1 cellular context compared by ENCODE assay signal in the genomic region with DNA sequence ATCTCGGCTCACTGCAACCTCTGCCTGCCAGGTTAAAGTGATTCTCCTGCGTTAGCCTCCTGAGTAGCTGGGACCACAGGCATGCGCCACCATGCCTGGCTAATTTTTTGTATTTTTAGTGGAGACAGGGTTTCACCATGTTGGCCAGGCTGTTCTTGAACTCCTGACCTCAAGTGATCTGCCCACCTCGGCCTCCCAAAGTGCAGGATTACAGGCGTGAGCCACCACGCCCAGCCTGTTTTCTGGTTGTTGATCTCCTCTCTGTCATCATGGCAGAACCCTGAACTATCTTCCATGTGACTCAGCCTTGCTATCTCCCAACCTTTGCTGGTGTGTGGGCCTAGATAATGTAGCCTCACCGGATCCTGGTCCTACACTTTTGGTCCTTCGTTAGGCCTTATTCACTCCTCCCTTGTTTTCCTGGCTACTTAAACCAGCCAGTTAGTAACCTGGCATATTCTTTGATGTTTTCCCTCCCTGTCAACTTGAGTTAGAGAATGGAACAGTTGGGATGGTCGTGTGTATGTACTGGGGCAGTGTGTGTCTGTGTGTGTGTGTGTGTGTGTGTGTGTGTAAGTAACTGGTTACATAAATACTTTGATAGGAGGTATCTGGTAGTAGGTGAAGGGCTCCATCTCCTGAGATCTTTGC.
TF ChIP-seq lines count a peak whose summit lies in the region.
"Not testable (repeated sequence)": the region's sequence is repeated elsewhere in the genome, so short reads cannot be mapped to it uniquely, and the experiment has no call there.

No MANE protein-coding gene starts in this region.

TF ChIP-seq in K562, 482 proteins besides CTCF, POLR2A, EP300 and RAD21 (continues in another document):
- TF ChIP-seq, protein P1, sequence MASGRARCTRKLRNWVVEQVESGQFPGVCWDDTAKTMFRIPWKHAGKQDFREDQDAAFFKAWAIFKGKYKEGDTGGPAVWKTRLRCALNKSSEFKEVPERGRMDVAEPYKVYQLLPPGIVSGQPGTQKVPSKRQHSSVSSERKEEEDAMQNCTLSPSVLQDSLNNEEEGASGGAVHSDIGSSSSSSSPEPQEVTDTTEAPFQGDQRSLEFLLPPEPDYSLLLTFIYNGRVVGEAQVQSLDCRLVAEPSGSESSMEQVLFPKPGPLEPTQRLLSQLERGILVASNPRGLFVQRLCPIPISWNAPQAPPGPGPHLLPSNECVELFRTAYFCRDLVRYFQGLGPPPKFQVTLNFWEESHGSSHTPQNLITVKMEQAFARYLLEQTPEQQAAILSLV (tag; IDR thresholded peaks at IDR 0.05): peak; percentile 8; the same call in 1 of the 2 replicates
- TF ChIP-seq KDM1A (IDR thresholded peaks at IDR 0.05): peak; percentile 94 to 96
- peak; percentile 92 for TF ChIP-seq FOXM1 (IDR thresholded peaks at IDR 0.05; ENCODE audit: low read depth)
- not testable (repeated sequence) for TF ChIP-seq FOXM1 (CRISPR knock-in tag; IDR thresholded peaks at IDR 0.05; ENCODE audit: low read depth); NR2C2 (CRISPR knock-in tag; IDR thresholded peaks at IDR 0.05)
- peak; percentile 45 for TF ChIP-seq ZFP36 (IDR thresholded peaks at IDR 0.05; ENCODE audit: low read depth, low read length, partially characterized antibody)
- TF ChIP-seq NFRKB (IDR thresholded peaks at IDR 0.05; ENCODE audit: low read depth): peak; percentile 93
- TF ChIP-seq PHB2 (IDR thresholded peaks at IDR 0.05; ENCODE audit: low read depth): peak; percentile 89
- peak; percentile 85 for TF ChIP-seq CBX1 (IDR thresholded peaks at IDR 0.05; ENCODE audit: low read depth)
- peak; percentile 91 for TF ChIP-seq ZFX (CRISPR knock-in tag; IDR thresholded peaks at IDR 0.05)
- peak; percentile 87 for TF ChIP-seq KLF13 (tag; IDR thresholded peaks at IDR 0.05; ENCODE audit: borderline replicate concordance, low read depth)
- TF ChIP-seq, protein P2, sequence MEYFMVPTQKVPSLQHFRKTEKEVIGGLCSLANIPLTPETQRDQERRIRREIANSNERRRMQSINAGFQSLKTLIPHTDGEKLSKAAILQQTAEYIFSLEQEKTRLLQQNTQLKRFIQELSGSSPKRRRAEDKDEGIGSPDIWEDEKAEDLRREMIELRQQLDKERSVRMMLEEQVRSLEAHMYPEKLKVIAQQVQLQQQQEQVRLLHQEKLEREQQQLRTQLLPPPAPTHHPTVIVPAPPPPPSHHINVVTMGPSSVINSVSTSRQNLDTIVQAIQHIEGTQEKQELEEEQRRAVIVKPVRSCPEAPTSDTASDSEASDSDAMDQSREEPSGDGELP (CRISPR knock-in tag; IDR thresholded peaks at IDR 0.05; ENCODE audit: borderline replicate concordance): peak; percentile 81
- TF ChIP-seq JUNB (CRISPR knock-in tag; conservative IDR thresholded peaks at IDR 0.05): 0 out of 2 replicates have a peak, but pooled peaks have one; percentile 18
- TF ChIP-seq DDX20 (tag; IDR thresholded peaks at IDR 0.05; ENCODE audit: low read depth): peak; percentile 15; the same call in 1 of the 2 replicates
- peak; percentile 98 for TF ChIP-seq ARNT (IDR thresholded peaks at IDR 0.05)
- peak; percentile 94 for TF ChIP-seq NEUROD1 (IDR thresholded peaks at IDR 0.05; ENCODE audit: borderline replicate concordance, low read depth, low read length, partially characterized antibody)
- TF ChIP-seq TAF9B (IDR thresholded peaks at IDR 0.05; ENCODE audit: partially characterized antibody): peak; percentile 79
- TF ChIP-seq EP400 (IDR thresholded peaks at IDR 0.05): peak; percentile 89
- peak; percentile 94 for TF ChIP-seq ZNF583 (CRISPR knock-in tag; IDR thresholded peaks at IDR 0.05)
- TF ChIP-seq SIN3A (IDR thresholded peaks at IDR 0.05; ENCODE audit: borderline replicate concordance in 2 of 2, control insufficient read depth in 1 of 2, low read depth in 2 of 2, low read length in 2 of 2): 0 out of 4 replicates have a peak, but pooled peaks of 1 of the 2 experiments have one; percentile 49
- TF ChIP-seq, protein P3, sequence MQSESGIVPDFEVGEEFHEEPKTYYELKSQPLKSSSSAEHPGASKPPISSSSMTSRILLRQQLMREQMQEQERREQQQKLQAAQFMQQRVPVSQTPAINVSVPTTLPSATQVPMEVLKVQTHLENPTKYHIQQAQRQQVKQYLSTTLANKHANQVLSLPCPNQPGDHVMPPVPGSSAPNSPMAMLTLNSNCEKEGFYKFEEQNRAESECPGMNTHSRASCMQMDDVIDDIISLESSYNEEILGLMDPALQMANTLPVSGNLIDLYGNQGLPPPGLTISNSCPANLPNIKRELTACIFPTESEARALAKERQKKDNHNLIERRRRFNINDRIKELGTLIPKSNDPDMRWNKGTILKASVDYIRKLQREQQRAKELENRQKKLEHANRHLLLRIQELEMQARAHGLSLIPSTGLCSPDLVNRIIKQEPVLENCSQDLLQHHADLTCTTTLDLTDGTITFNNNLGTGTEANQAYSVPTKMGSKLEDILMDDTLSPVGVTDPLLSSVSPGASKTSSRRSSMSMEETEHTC (IDR thresholded peaks at IDR 0.05): peak; percentile 81; the same call in 1 of the 2 replicates
- TF ChIP-seq MCM7 (IDR thresholded peaks at IDR 0.05): peak in 1 of 2 experiments; percentile 95; a peak in 1 of 4 replicates
- TF ChIP-seq, protein P4, sequence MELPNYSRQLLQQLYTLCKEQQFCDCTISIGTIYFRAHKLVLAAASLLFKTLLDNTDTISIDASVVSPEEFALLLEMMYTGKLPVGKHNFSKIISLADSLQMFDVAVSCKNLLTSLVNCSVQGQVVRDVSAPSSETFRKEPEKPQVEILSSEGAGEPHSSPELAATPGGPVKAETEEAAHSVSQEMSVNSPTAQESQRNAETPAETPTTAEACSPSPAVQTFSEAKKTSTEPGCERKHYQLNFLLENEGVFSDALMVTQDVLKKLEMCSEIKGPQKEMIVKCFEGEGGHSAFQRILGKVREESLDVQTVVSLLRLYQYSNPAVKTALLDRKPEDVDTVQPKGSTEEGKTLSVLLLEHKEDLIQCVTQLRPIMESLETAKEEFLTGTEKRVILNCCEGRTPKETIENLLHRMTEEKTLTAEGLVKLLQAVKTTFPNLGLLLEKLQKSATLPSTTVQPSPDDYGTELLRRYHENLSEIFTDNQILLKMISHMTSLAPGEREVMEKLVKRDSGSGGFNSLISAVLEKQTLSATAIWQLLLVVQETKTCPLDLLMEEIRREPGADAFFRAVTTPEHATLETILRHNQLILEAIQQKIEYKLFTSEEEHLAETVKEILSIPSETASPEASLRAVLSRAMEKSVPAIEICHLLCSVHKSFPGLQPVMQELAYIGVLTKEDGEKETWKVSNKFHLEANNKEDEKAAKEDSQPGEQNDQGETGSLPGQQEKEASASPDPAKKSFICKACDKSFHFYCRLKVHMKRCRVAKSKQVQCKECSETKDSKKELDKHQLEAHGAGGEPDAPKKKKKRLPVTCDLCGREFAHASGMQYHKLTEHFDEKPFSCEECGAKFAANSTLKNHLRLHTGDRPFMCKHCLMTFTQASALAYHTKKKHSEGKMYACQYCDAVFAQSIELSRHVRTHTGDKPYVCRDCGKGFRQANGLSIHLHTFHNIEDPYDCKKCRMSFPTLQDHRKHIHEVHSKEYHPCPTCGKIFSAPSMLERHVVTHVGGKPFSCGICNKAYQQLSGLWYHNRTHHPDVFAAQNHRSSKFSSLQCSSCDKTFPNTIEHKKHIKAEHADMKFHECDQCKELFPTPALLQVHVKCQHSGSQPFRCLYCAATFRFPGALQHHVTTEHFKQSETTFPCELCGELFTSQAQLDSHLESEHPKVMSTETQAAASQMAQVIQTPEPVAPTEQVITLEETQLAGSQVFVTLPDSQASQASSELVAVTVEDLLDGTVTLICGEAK (IDR thresholded peaks at IDR 0.05): peak; percentile 41
- TF ChIP-seq, protein P4 (CRISPR knock-in tag; IDR thresholded peaks at IDR 0.05): not testable (repeated sequence)
- TF ChIP-seq, protein P5, sequence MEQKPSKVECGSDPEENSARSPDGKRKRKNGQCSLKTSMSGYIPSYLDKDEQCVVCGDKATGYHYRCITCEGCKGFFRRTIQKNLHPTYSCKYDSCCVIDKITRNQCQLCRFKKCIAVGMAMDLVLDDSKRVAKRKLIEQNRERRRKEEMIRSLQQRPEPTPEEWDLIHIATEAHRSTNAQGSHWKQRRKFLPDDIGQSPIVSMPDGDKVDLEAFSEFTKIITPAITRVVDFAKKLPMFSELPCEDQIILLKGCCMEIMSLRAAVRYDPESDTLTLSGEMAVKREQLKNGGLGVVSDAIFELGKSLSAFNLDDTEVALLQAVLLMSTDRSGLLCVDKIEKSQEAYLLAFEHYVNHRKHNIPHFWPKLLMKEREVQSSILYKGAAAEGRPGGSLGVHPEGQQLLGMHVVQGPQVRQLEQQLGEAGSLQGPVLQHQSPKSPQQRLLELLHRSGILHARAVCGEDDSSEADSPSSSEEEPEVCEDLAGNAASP (IDR thresholded peaks at IDR 0.05): peak; percentile 38; the same call in 1 of the 2 replicates
- peak; percentile 98 for TF ChIP-seq GATA2 (CRISPR knock-in tag; IDR thresholded peaks at IDR 0.05)
- TF ChIP-seq, protein P6, sequence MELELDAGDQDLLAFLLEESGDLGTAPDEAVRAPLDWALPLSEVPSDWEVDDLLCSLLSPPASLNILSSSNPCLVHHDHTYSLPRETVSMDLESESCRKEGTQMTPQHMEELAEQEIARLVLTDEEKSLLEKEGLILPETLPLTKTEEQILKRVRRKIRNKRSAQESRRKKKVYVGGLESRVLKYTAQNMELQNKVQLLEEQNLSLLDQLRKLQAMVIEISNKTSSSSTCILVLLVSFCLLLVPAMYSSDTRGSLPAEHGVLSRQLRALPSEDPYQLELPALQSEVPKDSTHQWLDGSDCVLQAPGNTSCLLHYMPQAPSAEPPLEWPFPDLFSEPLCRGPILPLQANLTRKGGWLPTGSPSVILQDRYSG (tag; conservative IDR thresholded peaks at IDR 0.05; ENCODE audit: low read depth): peak; percentile 86; the same call in 1 of the 2 replicates
- TF ChIP-seq, protein P7, sequence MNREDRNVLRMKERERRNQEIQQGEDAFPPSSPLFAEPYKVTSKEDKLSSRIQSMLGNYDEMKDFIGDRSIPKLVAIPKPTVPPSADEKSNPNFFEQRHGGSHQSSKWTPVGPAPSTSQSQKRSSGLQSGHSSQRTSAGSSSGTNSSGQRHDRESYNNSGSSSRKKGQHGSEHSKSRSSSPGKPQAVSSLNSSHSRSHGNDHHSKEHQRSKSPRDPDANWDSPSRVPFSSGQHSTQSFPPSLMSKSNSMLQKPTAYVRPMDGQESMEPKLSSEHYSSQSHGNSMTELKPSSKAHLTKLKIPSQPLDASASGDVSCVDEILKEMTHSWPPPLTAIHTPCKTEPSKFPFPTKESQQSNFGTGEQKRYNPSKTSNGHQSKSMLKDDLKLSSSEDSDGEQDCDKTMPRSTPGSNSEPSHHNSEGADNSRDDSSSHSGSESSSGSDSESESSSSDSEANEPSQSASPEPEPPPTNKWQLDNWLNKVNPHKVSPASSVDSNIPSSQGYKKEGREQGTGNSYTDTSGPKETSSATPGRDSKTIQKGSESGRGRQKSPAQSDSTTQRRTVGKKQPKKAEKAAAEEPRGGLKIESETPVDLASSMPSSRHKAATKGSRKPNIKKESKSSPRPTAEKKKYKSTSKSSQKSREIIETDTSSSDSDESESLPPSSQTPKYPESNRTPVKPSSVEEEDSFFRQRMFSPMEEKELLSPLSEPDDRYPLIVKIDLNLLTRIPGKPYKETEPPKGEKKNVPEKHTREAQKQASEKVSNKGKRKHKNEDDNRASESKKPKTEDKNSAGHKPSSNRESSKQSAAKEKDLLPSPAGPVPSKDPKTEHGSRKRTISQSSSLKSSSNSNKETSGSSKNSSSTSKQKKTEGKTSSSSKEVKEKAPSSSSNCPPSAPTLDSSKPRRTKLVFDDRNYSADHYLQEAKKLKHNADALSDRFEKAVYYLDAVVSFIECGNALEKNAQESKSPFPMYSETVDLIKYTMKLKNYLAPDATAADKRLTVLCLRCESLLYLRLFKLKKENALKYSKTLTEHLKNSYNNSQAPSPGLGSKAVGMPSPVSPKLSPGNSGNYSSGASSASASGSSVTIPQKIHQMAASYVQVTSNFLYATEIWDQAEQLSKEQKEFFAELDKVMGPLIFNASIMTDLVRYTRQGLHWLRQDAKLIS (CRISPR knock-in tag; IDR thresholded peaks at IDR 0.05): peak; percentile 78
- TF ChIP-seq TCF3 (CRISPR knock-in tag; IDR thresholded peaks at IDR 0.05): peak; percentile 99
- TF ChIP-seq, protein P8, sequence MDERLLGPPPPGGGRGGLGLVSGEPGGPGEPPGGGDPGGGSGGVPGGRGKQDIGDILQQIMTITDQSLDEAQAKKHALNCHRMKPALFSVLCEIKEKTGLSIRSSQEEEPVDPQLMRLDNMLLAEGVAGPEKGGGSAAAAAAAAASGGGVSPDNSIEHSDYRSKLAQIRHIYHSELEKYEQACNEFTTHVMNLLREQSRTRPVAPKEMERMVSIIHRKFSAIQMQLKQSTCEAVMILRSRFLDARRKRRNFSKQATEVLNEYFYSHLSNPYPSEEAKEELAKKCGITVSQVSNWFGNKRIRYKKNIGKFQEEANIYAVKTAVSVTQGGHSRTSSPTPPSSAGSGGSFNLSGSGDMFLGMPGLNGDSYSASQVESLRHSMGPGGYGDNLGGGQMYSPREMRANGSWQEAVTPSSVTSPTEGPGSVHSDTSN (CRISPR knock-in tag; IDR thresholded peaks at IDR 0.05; ENCODE audit: low read depth): not testable (repeated sequence)
- TF ChIP-seq, protein P8 (tag; conservative IDR thresholded peaks at IDR 0.05; ENCODE audit: low read depth): peak; percentile 56
- peak; percentile 83 for TF ChIP-seq NR2C2 (tag; IDR thresholded peaks at IDR 0.05)
